Comparison of ENCODE assay signal across 26 cellular contexts in the genomic region with DNA sequence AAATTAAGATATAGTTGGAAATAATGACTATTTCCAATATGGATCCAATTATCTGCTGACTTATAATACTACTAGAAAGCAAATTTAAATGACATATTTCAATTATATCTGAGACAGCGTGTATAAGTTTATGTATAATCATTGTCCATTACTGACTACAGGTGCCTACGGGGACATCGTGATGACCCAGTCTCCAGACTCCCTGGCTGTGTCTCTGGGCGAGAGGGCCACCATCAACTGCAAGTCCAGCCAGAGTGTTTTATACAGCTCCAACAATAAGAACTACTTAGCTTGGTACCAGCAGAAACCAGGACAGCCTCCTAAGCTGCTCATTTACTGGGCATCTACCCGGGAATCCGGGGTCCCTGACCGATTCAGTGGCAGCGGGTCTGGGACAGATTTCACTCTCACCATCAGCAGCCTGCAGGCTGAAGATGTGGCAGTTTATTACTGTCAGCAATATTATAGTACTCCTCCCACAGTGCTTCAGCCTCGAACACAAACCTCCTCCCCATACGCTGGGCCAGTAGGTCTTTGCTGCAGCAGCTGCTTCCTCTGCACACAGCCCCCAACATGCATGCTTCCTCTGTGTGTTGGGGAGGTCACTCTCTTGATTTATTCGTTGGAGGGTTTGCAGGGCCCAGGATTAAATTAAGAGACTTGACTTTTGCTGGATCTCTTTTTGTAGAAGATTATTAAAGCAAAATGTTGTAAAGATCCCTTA.
DNase-seq lines count a peak whose midpoint lies in the region; ATAC-seq, FAIRE-seq and TF ChIP-seq lines count a peak whose summit lies in the region.
"Had no signal": no experiment of that assay in that cellular context is flagged by ENCODE, and none has a peak within 500 bp of the region (broad histone marks: within the 10 kb centered on the region; RNA-seq: fewer than 3 reads in every experiment).

No MANE protein-coding gene starts in this region.

- SMC1A ChIA-PET in GM12878 (lab: Charles Lee; ENCODE audit: uncharacterized antibody, unreplicated experiment), result no interaction called here

- intact Hi-C loops in GM12878 (cut with micrococcal nuclease; ENCODE audit: unreplicated experiment), result no loop called here

- H3K27me3 Mint-ChIP-seq in osteocyte (ENCODE audit: unreplicated experiment), result peaks cover 11% of the 10 kb centered on the region

- H3K79me2 ChIP-seq in GM12878 (ENCODE audit: control insufficient read depth, insufficient read depth, low read length), result no peaks in the 10 kb centered on the region
- H3K79me2 ChIP-seq: parathyroid adenoma had no signal

- no peak for TF ChIP-seq RAD21 in GM12878 (IDR thresholded peaks at IDR 0.05; ENCODE audit: insufficient read depth, low read depth, low read length)

- H3K9me3 Mint-ChIP-seq in osteocyte (ENCODE audit: unreplicated experiment), result no peaks in the 10 kb centered on the region
- H3K9me3 Mint-ChIP-seq: activated CD4-positive, alpha-beta memory T cell treated with anti-CD3 and anti-CD28 coated beads, Interleukin-2, amount 10 ng/mL, durations not matched to agents 7 days and 5 days; activated naive CD8-positive, alpha-beta T cell treated with anti-CD3 and anti-CD28 coated beads for 36 hours; CD4-positive, alpha-beta memory T cell; T-helper 1 cell treated with Interleukin-12 subunit alpha and Interleukin-12 subunit beta and Interleukin-4 antibody, amounts not matched to agents 30 μg/mL and 1 μg/mL, for 36 hours had no signal

- no peak for TF ChIP-seq CTCF in GM12878 (IDR thresholded peaks at IDR 0.05 in 2 of 3, conservative IDR thresholded peaks at IDR 0.05 in 1 of 3; ENCODE audit: control insufficient read depth in 2 of 3, extremely low read depth in 1 of 3, insufficient read depth in 1 of 3, low read depth in 3 of 3, low read length in 3 of 3)
- no peak for TF ChIP-seq CTCF in osteocyte (IDR thresholded peaks at IDR 0.05)

- FAIRE-seq in GM12878 (lab: Jason Lieb, UNC), result no peak
- FAIRE-seq: endothelial cell of umbilical vein had no signal

- no peak overlapping the region for H3K4me3 Mint-ChIP-seq in osteocyte (ENCODE audit: unreplicated experiment)
- H3K4me3 Mint-ChIP-seq: activated CD4-positive, alpha-beta memory T cell treated with anti-CD3 and anti-CD28 coated beads, Interleukin-2, amount 10 ng/mL, durations not matched to agents 7 days and 5 days; activated naive CD8-positive, alpha-beta T cell treated with anti-CD3 and anti-CD28 coated beads for 36 hours; CD4-positive, alpha-beta memory T cell; T-helper 1 cell treated with Interleukin-12 subunit alpha and Interleukin-12 subunit beta and Interleukin-4 antibody, amounts not matched to agents 30 μg/mL and 1 μg/mL, for 36 hours had no signal

- H3K27me3 ChIP-seq in GM12878 (replicated peaks in 1 of 2; ENCODE audit: control insufficient read depth in 2 of 2, insufficient read depth in 2 of 2, low read length in 1 of 2), result no peaks in the 10 kb centered on the region
- H3K27me3 ChIP-seq: colonic mucosa, upper lobe of left lung had no signal

- peak overlapping the region; percentile 59 for H3K27ac ChIP-seq in GM12878 (ENCODE audit: control insufficient read depth, insufficient read depth)
- H3K27ac ChIP-seq: colonic mucosa, parathyroid adenoma, stomach, upper lobe of left lung, VCaP had no signal

- TF ChIP-seq POLR2A in GM10847 (IDR thresholded peaks at IDR 0.05; ENCODE audit: extremely low read depth, insufficient read length) (peak; percentile 17), GM12878 (IDR thresholded peaks at IDR 0.05; ENCODE audit: low read depth, low read length) (no peak)

- H3K4me1 Mint-ChIP-seq in osteocyte (ENCODE audit: unreplicated experiment), result no peaks in the 10 kb centered on the region
- H3K4me1 Mint-ChIP-seq: activated CD4-positive, alpha-beta memory T cell treated with anti-CD3 and anti-CD28 coated beads, Interleukin-2, amount 10 ng/mL, durations not matched to agents 7 days and 5 days; activated naive CD8-positive, alpha-beta T cell treated with anti-CD3 and anti-CD28 coated beads for 36 hours; CD4-positive, alpha-beta memory T cell had no signal

- BruUV-seq in GM12878 (replicated peaks; lab: Mats Ljungman, UMichigan), result TSS peak; percentile 80

- TF ChIP-seq EP300 in GM12878 (IDR thresholded peaks at IDR 0.05; ENCODE audit: borderline replicate concordance in 1 of 2, control insufficient read depth in 1 of 2, low read depth in 2 of 2, low read length in 2 of 2), result no peak

- no peaks in the 10 kb centered on the region for H3K36me3 Mint-ChIP-seq in osteocyte (ENCODE audit: unreplicated experiment)
- H3K36me3 Mint-ChIP-seq: activated naive CD8-positive, alpha-beta T cell treated with anti-CD3 and anti-CD28 coated beads for 36 hours; CD4-positive, alpha-beta memory T cell had no signal

- RAD21 ChIA-PET in GM12878 (lab: Charles Lee; ENCODE audit: unreplicated experiment), result no interaction called here

- in situ Hi-C loops in GM12878 (cut with MboI), result no loop called here

- no peaks in the 10 kb centered on the region for H4K20me1 ChIP-seq in GM12878 (ENCODE audit: control insufficient read depth, insufficient read depth)

- peak overlapping the region; percentile 71 for H3K4me2 ChIP-seq in GM12878 (ENCODE audit: control insufficient read depth, insufficient read depth)

- H2AFZ ChIP-seq in GM12878 (ENCODE audit: control insufficient read depth, low read depth, low read length), result peak overlapping the region; percentile 18; the same call in 1 of the 2 replicates
- H2AFZ ChIP-seq: parathyroid adenoma had no signal

- H3K9ac ChIP-seq in GM12878 (ENCODE audit: control insufficient read depth, insufficient read depth, low read length), result peak overlapping the region; percentile 57
- H3K9ac ChIP-seq: parathyroid adenoma had no signal

- WGBS in GM12878 (ENCODE audit: insufficient coverage, insufficient replicate concordance, low lambda C conversion rate, missing lambda C conversion rate), result 0% methylated on average over 8 of the region's 11 CpGs

- ATAC-seq in GM19351 (IDR thresholded peaks at IDR 0.05; ENCODE audit: unreplicated experiment), result peak; percentile 62
- ATAC-seq in HG03442 (IDR thresholded peaks at IDR 0.05; ENCODE audit: unreplicated experiment), result peak; percentile 49
- peak; percentile 45; the same call in 2 of the 3 replicates for ATAC-seq in GM12878
- no peak for ATAC-seq in GM21529 (IDR thresholded peaks at IDR 0.05; ENCODE audit: unreplicated experiment)
- ATAC-seq: naive thymus-derived CD8-positive, alpha-beta T cell had no signal

- no peak overlapping the region for H3K27ac Mint-ChIP-seq in osteocyte (ENCODE audit: unreplicated experiment)
- H3K27ac Mint-ChIP-seq: activated CD4-positive, alpha-beta memory T cell treated with anti-CD3 and anti-CD28 coated beads, Interleukin-2, amount 10 ng/mL, durations not matched to agents 7 days and 5 days; activated naive CD8-positive, alpha-beta T cell treated with anti-CD3 and anti-CD28 coated beads for 36 hours; CD4-positive, alpha-beta memory T cell; T-helper 1 cell treated with Interleukin-12 subunit alpha and Interleukin-12 subunit beta and Interleukin-4 antibody, amounts not matched to agents 30 μg/mL and 1 μg/mL, for 36 hours had no signal

- H3K4me1 ChIP-seq in GM12878 (ENCODE audit: control insufficient read depth, insufficient read depth, low read length), result peaks cover 6% of the 10 kb centered on the region
- H3K4me1 ChIP-seq: colonic mucosa, HAP-1, parathyroid adenoma, stomach, upper lobe of left lung had no signal

- DNase-seq in GM12878 (ENCODE audit: low read depth, low spot score) (no peak), activated T-cell treated with anti-CD3 and anti-CD28 coated beads for 4 hours (no peak), osteocyte (ENCODE audit: extremely low spot score, unreplicated experiment) (no peak)
- no peak for DNase-seq in activated naive CD4-positive, alpha-beta T cell treated with anti-CD3 and anti-CD28 coated beads, Interleukin-2, amount 50 U/mL, for 16 hours
- DNase-seq: activated CD4-positive, alpha-beta memory T cell treated with anti-CD3 and anti-CD28 coated beads, Interleukin-2, amount 10 ng/mL, durations not matched to agents 7 days and 5 days; activated naive CD8-positive, alpha-beta T cell treated with anti-CD3 and anti-CD28 coated beads for 36 hours; activated T-cell treated with anti-CD3 and anti-CD28 coated beads, Interleukin-2, amount 50 U/mL, for 48 hours; CD4-positive, alpha-beta memory T cell; colonic mucosa; hypothalamus; Karpas-422; naive thymus-derived CD8-positive, alpha-beta T cell; NCI-H1436 treated with DMSO at 0.1 percent for 48 hours; NCI-H446 treated with DMSO at 0.1 percent for 48 hours; stimulated activated CD4-positive, alpha-beta T cell treated with anti-CD3 and anti-CD28 coated beads, Interleukin-1b, Interleukin-23, amount 100 ng/mL, for 48 hours; stomach; upper lobe of left lung had no signal

- POLR2A ChIA-PET in GM12878 (lab: Charles Lee), result no interaction called here

- H3K36me3 ChIP-seq in GM12878 (ENCODE audit: control insufficient read depth in 2 of 2, insufficient read depth in 2 of 2, low read length in 1 of 2), result no peaks in the 10 kb centered on the region
- H3K36me3 ChIP-seq: colonic mucosa, HAP-1, stomach, upper lobe of left lung had no signal

- H3K9me3 ChIP-seq in GM12878 (replicated peaks; ENCODE audit: control insufficient read depth, insufficient read depth, low read length), result no peaks in the 10 kb centered on the region
- H3K9me3 ChIP-seq: colonic mucosa, HAP-1, stomach, upper lobe of left lung had no signal

- H3K4me3 ChIP-seq in GM12878, result peak overlapping the region; percentile 58; the same call in 1 of the 2 replicates
- H3K4me3 ChIP-seq: colonic mucosa, HAP-1, stomach, upper lobe of left lung had no signal

- CTCF ChIA-PET in GM12878 (lab: Yijun Ruan, JAX), result interaction anchor here (1.7 kb wide), 1 partner anchor 11 kb away, joined by 5 read pairs; no protein-coding TSS in a partner anchor

TF ChIP-seq in GM12878, 131 proteins besides CTCF, POLR2A, EP300 and RAD21:
- TF ChIP-seq EGR1 (IDR thresholded peaks at IDR 0.05; ENCODE audit: borderline replicate concordance in 1 of 2, low read depth in 2 of 2, low read length in 2 of 2) (no peak), RB1 (IDR thresholded peaks at IDR 0.05; ENCODE audit: borderline replicate concordance) (no peak), POLR2AphosphoS5 (IDR thresholded peaks at IDR 0.05; ENCODE audit: low read length) (peak; percentile 8; the same call in 1 of the 2 replicates)
